1 cellular context compared by ENCODE assay signal in the genomic region with DNA sequence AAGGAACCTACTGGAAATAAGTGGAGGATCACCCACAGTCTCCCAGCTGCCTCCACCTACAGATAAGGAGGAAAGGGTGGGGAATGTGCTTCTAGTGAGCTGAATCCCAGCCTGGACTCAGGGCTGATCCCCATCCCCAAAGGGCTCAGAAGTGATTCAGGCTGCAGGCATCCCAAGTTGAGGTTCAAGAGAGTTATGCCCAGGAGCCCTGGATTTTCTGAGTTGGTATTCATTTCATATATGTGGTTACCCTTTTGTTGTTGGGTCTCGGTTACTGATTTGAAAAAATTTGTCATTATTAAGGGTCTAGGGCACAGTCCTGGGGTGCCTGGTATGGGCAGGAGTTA.
TF ChIP-seq lines count a peak whose summit lies in the region.

No MANE protein-coding gene starts in this region.

TF ChIP-seq in WTC11, 78 proteins besides CTCF, POLR2A, EP300 and RAD21 (continued from another document):
- TF ChIP-seq, protein P1, sequence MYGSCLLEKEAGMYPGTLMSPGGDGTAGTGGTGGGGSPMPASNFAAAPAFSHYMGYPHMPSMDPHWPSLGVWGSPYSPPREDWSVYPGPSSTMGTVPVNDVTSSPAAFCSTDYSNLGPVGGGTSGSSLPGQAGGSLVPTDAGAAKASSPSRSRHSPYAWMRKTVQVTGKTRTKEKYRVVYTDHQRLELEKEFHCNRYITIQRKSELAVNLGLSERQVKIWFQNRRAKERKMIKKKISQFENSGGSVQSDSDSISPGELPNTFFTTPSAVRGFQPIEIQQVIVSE (CRISPR knock-in tag; IDR thresholded peaks at IDR 0.05; ENCODE audit: borderline replicate concordance), result no peak
- no peak for TF ChIP-seq KAT7 (CRISPR knock-in tag; IDR thresholded peaks at IDR 0.05; ENCODE audit: borderline replicate concordance)
